13 cellular contexts compared by ENCODE assay signal in genomic region chr2:25976884-25977741, GRCh38. TPM values are rescaled to one million over a fixed set of nuclear protein-coding genes. Genes with fewer than 3 reads are reported as not detected.
DNase-seq lines count a peak whose midpoint lies in the region; ATAC-seq, FAIRE-seq and TF ChIP-seq lines count a peak whose summit lies in the region.
"Had no signal": no experiment of that assay in that cellular context is flagged by ENCODE, and none has a peak within 500 bp of the region (broad histone marks: within the 10 kb centered on the region; RNA-seq: fewer than 3 reads in every experiment).

No MANE protein-coding gene starts in this region.

- H3K36me3 Mint-ChIP-seq in progenitor cell of endocrine pancreas (ENCODE audit: insufficient read depth), result peaks cover 13% of the 10 kb centered on the region
- no peaks in the 10 kb centered on the region for H3K36me3 Mint-ChIP-seq in effector memory CD8-positive, alpha-beta T cell (ENCODE audit: insufficient read depth)
- peaks cover 0 to 4% (median 0%) of the 10 kb centered on the region in 5 donors for H3K36me3 Mint-ChIP-seq in naive thymus-derived CD4-positive, alpha-beta T cell
- H3K36me3 Mint-ChIP-seq: activated naive CD4-positive, alpha-beta T cell treated with anti-CD3 and anti-CD28 coated beads, Interleukin-2, amount 10 ng/mL, durations not matched to agents 7 days and 5 days had no signal

- H3K27me3 ChIP-seq in naive thymus-derived CD4-positive, alpha-beta T cell (ENCODE audit: control insufficient read depth in 2 of 2, insufficient read depth in 2 of 2, low read length in 2 of 2), result no peaks in the 10 kb centered on the region
- H3K27me3 ChIP-seq: tibial artery had no signal

- in situ Hi-C loops in G401 (cut with HindIII; ENCODE audit: low sequenced_read_pairs), result no loop called here

- H3K9me3 Mint-ChIP-seq in progenitor cell of endocrine pancreas (ENCODE audit: low read depth), result no peaks in the 10 kb centered on the region
- no peaks in the 10 kb centered on the region for H3K9me3 Mint-ChIP-seq in effector memory CD8-positive, alpha-beta T cell
- no peaks in the 10 kb centered on the region for H3K9me3 Mint-ChIP-seq in naive thymus-derived CD4-positive, alpha-beta T cell
- H3K9me3 Mint-ChIP-seq: activated naive CD4-positive, alpha-beta T cell treated with anti-CD3 and anti-CD28 coated beads, Interleukin-2, amount 10 ng/mL, durations not matched to agents 7 days and 5 days had no signal

- H3K27ac ChIP-seq in epithelial cell of prostate, result peak overlapping the region; percentile 83
- no peak overlapping the region for H3K27ac ChIP-seq in naive thymus-derived CD4-positive, alpha-beta T cell (ENCODE audit: low read depth, low read length)
- H3K27ac ChIP-seq: tibial artery had no signal

- H3K4me3 Mint-ChIP-seq in progenitor cell of endocrine pancreas (ENCODE audit: low read depth), result peak overlapping the region; percentile 1
- H3K4me3 Mint-ChIP-seq in effector memory CD8-positive, alpha-beta T cell, result no peak overlapping the region
- H3K4me3 Mint-ChIP-seq in naive thymus-derived CD4-positive, alpha-beta T cell, result no peak overlapping the region
- H3K4me3 Mint-ChIP-seq: activated naive CD4-positive, alpha-beta T cell treated with anti-CD3 and anti-CD28 coated beads, Interleukin-2, amount 10 ng/mL, durations not matched to agents 7 days and 5 days had no signal

- intact Hi-C loops in naive thymus-derived CD4-positive, alpha-beta T cell (cut with micrococcal nuclease), result no loop called here

- CTCF ChIA-PET in naive thymus-derived CD4-positive, alpha-beta T cell (lab: Charles Lee), result interaction anchor here (1.0 to 1.1 kb wide), 2 partner anchors 15 to 27 kb away, joined by 4 read pairs; no protein-coding TSS in a partner anchor

- no peaks in the 10 kb centered on the region for H3K9me3 ChIP-seq in naive thymus-derived CD4-positive, alpha-beta T cell (ENCODE audit: control insufficient read depth in 2 of 3, low read length in 3 of 3)
- H3K9me3 ChIP-seq: tibial artery had no signal

- H3K4me1 Mint-ChIP-seq in progenitor cell of endocrine pancreas (ENCODE audit: low read depth), result peaks cover 36% of the 10 kb centered on the region
- peaks cover 21 to 33% of the 10 kb centered on the region in 2 donors for H3K4me1 Mint-ChIP-seq in effector memory CD8-positive, alpha-beta T cell (ENCODE audit: low read depth in 2 of 2)
- peaks cover 8 to 27% (median 14%) of the 10 kb centered on the region in 7 donors for H3K4me1 Mint-ChIP-seq in naive thymus-derived CD4-positive, alpha-beta T cell

- POLR2A ChIA-PET in naive thymus-derived CD4-positive, alpha-beta T cell (lab: Charles Lee), result interaction anchor here (0.6 kb wide), 1 partner anchor 853 kb away, joined by 3 read pairs; no protein-coding TSS in a partner anchor

- no peak for TF ChIP-seq CTCF in progenitor cell of endocrine pancreas (IDR thresholded peaks at IDR 0.05; ENCODE audit: unreplicated experiment)

- H3K4me1 ChIP-seq in naive thymus-derived CD4-positive, alpha-beta T cell (ENCODE audit: control insufficient read depth in 2 of 2, insufficient read depth in 2 of 2, low read length in 2 of 2), result peaks cover 0 to 5% of the 10 kb centered on the region in 2 donors

- H3K4me3 ChIP-seq in naive thymus-derived CD4-positive, alpha-beta T cell (ENCODE audit: low read length), result no peak overlapping the region
- H3K4me3 ChIP-seq: tibial artery had no signal

- FAIRE-seq in RCC 7860 (lab: Jason Lieb, UNC), result peak; percentile 75

- no peak for ATAC-seq in effector memory CD8-positive, alpha-beta T cell (replicated peaks)
- ATAC-seq in GM18519 (IDR thresholded peaks at IDR 0.05; ENCODE audit: low FRiP score, unreplicated experiment), result no peak
- no peak for ATAC-seq in naive thymus-derived CD4-positive, alpha-beta T cell

- no peak overlapping the region for H3K27ac Mint-ChIP-seq in progenitor cell of endocrine pancreas
- H3K27ac Mint-ChIP-seq in effector memory CD8-positive, alpha-beta T cell, result peak overlapping the region in 1 of 2 donors; percentile 56
- H3K27ac Mint-ChIP-seq in naive thymus-derived CD4-positive, alpha-beta T cell, result peak overlapping the region in 2 of 9 donors; percentile 43 to 65
- H3K27ac Mint-ChIP-seq: activated naive CD4-positive, alpha-beta T cell treated with anti-CD3 and anti-CD28 coated beads, Interleukin-2, amount 10 ng/mL, durations not matched to agents 7 days and 5 days had no signal

- H3K36me3 ChIP-seq in naive thymus-derived CD4-positive, alpha-beta T cell (ENCODE audit: control insufficient read depth in 2 of 3, insufficient read depth in 3 of 3, low read length in 3 of 3), result no peaks in the 10 kb centered on the region

- peak; percentile 57 for DNase-seq in G401 (ENCODE audit: low spot score)
- DNase-seq in RCC 7860 (ENCODE audit: low spot score), result peak; percentile 81
- no peak for DNase-seq in epithelial cell of prostate (ENCODE audit: low read depth, low spot score)
- DNase-seq in progenitor cell of endocrine pancreas (ENCODE audit: low spot score, unreplicated experiment), result no peak
- DNase-seq in effector memory CD8-positive, alpha-beta T cell, result no peak
- DNase-seq in naive thymus-derived CD4-positive, alpha-beta T cell, result no peak
- no peak for DNase-seq in AG08395 (ENCODE audit: low spot score)
- DNase-seq: activated CD4-positive, alpha-beta T cell treated with anti-CD3 and anti-CD28 coated beads for 4 hours; activated naive CD4-positive, alpha-beta T cell treated with anti-CD3 and anti-CD28 coated beads, Interleukin-2, amount 10 ng/mL, durations not matched to agents 7 days and 5 days; DMS79; NCI-H187; tibial artery had no signal

- no peaks in the 10 kb centered on the region for H3K27me3 Mint-ChIP-seq in progenitor cell of endocrine pancreas
- no peaks in the 10 kb centered on the region for H3K27me3 Mint-ChIP-seq in effector memory CD8-positive, alpha-beta T cell
- H3K27me3 Mint-ChIP-seq in naive thymus-derived CD4-positive, alpha-beta T cell, result no peaks in the 10 kb centered on the region
- H3K27me3 Mint-ChIP-seq: activated naive CD4-positive, alpha-beta T cell treated with anti-CD3 and anti-CD28 coated beads, Interleukin-2, amount 10 ng/mL, durations not matched to agents 7 days and 5 days had no signal

RNA-seq across cellular contexts. Expression of gene KIF3C, which starts 5.2 kb away (rescaled TPM):
- 17.6 and 20.6 TPM in 2 replicates for total RNA-seq in G401 (2014; rRNA removed; shearing (Covaris generic))
- total RNA-seq in progenitor cell of endocrine pancreas, result 42.3 TPM in 2 replicates
- 1 to 10 TPM; 2.9 to 6.3 (median 5.7) TPM for total RNA-seq in naive thymus-derived CD4-positive, alpha-beta T cell
- polyA plus RNA-seq in naive thymus-derived CD4-positive, alpha-beta T cell, result 1 to 10 TPM in 1 of 2 donors, under 1 TPM in 1; 0.54 to 1.7 TPM

RNA-seq across cellular contexts. Expression of gene RAB10, which starts 56.8 kb away (rescaled TPM):
- total RNA-seq in G401 (2014; rRNA removed; shearing (Covaris generic)), result 100 and 116 TPM in 2 replicates
- 106 and 114 TPM in 2 replicates for total RNA-seq in progenitor cell of endocrine pancreas
- 100 to 1,000 TPM in 1 of 5 experiments, 10 to 100 TPM in 4; 25.6 to 108 (median 60.5) TPM for total RNA-seq in naive thymus-derived CD4-positive, alpha-beta T cell
- polyA plus RNA-seq in naive thymus-derived CD4-positive, alpha-beta T cell, result 10 to 100 TPM; 56.1 to 73.2 TPM

Comparison
In these comparisons a context has a peak if more than half of its experiments do, and no peak if none do; other contexts are left out.
1. DNase-seq: peak in G401 (single experiment) and RCC 7860 (single experiment); none in epithelial cell of prostate (single experiment), progenitor cell of endocrine pancreas (single experiment), effector memory CD8-positive, alpha-beta T cell (0 of 3), naive thymus-derived CD4-positive, alpha-beta T cell (0 of 9) and AG08395 (single experiment).